In the genomic region with DNA sequence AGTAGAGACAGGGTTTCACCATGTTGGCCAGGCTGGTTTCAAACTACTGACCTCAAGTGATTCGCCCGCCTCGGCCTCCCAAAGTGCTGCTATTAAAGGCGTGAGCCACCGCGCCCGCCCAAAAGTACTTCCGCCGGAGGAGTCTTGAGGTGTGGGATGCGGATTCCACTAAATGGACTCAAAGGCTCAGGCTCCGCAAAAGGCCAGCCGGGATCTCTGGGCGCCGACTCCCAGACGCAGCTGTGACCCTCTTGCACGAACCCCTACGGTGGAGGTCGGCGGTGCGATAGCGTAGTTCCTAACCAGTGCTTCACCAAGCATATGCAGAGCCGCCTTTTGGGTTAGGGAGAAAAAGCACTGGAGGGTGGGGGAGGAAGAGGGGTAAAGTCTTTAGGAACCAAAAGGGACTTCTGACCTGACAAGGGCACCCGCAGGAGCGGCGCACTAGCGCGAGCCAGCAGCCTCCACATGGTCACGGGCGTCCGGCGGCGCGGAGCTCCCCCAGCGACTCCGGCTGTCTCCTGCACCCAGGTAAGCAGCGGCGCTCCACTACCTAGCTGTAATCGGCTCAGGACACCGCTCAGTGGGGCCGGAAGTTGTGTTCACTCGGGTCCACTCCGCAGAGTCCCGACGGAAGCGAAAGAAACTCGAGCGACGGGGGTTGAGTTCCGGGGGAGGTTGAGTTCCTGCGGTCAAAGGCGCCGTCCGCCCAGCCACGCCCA, we compare ENCODE assay signal across 1 cellular context.
A peak's percentile ranks its signal among the peaks of the same experiment; 100 is the strongest.
TF ChIP-seq lines count a peak whose summit lies in the region.

A gene (minus strand): TSS at position 590 of the 722 bp plus-strand sequence. CDS start 120 bp downstream, at position 470.

TF ChIP-seq in HepG2, 621 proteins besides CTCF, POLR2A, EP300 and RAD21 (continued from another document):
- TF ChIP-seq, protein P1, sequence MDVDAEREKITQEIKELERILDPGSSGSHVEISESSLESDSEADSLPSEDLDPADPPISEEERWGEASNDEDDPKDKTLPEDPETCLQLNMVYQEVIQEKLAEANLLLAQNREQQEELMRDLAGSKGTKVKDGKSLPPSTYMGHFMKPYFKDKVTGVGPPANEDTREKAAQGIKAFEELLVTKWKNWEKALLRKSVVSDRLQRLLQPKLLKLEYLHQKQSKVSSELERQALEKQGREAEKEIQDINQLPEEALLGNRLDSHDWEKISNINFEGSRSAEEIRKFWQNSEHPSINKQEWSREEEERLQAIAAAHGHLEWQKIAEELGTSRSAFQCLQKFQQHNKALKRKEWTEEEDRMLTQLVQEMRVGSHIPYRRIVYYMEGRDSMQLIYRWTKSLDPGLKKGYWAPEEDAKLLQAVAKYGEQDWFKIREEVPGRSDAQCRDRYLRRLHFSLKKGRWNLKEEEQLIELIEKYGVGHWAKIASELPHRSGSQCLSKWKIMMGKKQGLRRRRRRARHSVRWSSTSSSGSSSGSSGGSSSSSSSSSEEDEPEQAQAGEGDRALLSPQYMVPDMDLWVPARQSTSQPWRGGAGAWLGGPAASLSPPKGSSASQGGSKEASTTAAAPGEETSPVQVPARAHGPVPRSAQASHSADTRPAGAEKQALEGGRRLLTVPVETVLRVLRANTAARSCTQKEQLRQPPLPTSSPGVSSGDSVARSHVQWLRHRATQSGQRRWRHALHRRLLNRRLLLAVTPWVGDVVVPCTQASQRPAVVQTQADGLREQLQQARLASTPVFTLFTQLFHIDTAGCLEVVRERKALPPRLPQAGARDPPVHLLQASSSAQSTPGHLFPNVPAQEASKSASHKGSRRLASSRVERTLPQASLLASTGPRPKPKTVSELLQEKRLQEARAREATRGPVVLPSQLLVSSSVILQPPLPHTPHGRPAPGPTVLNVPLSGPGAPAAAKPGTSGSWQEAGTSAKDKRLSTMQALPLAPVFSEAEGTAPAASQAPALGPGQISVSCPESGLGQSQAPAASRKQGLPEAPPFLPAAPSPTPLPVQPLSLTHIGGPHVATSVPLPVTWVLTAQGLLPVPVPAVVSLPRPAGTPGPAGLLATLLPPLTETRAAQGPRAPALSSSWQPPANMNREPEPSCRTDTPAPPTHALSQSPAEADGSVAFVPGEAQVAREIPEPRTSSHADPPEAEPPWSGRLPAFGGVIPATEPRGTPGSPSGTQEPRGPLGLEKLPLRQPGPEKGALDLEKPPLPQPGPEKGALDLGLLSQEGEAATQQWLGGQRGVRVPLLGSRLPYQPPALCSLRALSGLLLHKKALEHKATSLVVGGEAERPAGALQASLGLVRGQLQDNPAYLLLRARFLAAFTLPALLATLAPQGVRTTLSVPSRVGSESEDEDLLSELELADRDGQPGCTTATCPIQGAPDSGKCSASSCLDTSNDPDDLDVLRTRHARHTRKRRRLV (CRISPR knock-in tag; IDR thresholded peaks at IDR 0.05): no peak; the same call in 1 of the 2 replicates
- TF ChIP-seq SP140L (CRISPR knock-in tag; IDR thresholded peaks at IDR 0.05; ENCODE audit: borderline replicate concordance) (0 out of 2 replicates have a peak, but pooled peaks have one; percentile 36), ZSCAN30 (CRISPR knock-in tag; IDR thresholded peaks at IDR 0.05) (no peak; the same call in 1 of the 2 replicates), ZNF432 (CRISPR knock-in tag; IDR thresholded peaks at IDR 0.05; ENCODE audit: borderline replicate concordance) (0 out of 2 replicates have a peak, but pooled peaks have one; percentile 44), NFE2L1 (CRISPR knock-in tag; IDR thresholded peaks at IDR 0.05; ENCODE audit: borderline replicate concordance) (no peak)
- TF ChIP-seq, protein P2, sequence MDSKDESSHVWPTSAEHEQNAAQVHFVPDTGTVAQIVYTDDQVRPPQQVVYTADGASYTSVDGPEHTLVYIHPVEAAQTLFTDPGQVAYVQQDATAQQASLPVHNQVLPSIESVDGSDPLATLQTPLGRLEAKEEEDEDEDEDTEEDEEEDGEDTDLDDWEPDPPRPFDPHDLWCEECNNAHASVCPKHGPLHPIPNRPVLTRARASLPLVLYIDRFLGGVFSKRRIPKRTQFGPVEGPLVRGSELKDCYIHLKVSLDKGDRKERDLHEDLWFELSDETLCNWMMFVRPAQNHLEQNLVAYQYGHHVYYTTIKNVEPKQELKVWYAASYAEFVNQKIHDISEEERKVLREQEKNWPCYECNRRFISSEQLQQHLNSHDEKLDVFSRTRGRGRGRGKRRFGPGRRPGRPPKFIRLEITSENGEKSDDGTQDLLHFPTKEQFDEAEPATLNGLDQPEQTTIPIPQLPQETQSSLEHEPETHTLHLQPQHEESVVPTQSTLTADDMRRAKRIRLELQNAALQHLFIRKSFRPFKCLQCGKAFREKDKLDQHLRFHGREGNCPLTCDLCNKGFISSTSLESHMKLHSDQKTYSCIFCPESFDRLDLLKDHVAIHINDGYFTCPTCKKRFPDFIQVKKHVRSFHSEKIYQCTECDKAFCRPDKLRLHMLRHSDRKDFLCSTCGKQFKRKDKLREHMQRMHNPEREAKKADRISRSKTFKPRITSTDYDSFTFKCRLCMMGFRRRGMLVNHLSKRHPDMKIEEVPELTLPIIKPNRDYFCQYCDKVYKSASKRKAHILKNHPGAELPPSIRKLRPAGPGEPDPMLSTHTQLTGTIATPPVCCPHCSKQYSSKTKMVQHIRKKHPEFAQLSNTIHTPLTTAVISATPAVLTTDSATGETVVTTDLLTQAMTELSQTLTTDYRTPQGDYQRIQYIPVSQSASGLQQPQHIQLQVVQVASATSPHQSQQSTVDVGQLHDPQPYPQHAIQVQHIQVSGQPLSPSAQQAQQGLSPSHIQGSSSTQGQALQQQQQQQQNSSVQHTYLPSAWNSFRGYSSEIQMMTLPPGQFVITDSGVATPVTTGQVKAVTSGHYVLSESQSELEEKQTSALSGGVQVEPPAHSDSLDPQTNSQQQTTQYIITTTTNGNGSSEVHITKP (CRISPR knock-in tag; IDR thresholded peaks at IDR 0.05; ENCODE audit: low read depth): peak; percentile 57
